Comparison of ENCODE assay signal across 16 cellular contexts in genomic region chr10:48694371-48695030, GRCh38. TPM values are rescaled to one million over a fixed set of nuclear protein-coding genes. Genes with fewer than 3 reads are reported as not detected.
"Had no signal": no experiment of that assay in that cellular context is flagged by ENCODE, and none has a peak within 500 bp of the region (broad histone marks: within the 10 kb centered on the region; RNA-seq: fewer than 3 reads in every experiment).

No MANE protein-coding gene starts in this region.

- H3K4me3 Mint-ChIP-seq: neural crest cell had no signal

- H3K36me3 Mint-ChIP-seq: activated naive CD4-positive, alpha-beta T cell treated with anti-CD3 and anti-CD28 coated beads, Interleukin-2, amount 50 U/mL, for 72 hours had no signal

- H3K27ac ChIP-seq: adrenal gland, prostate gland, right atrium auricular region, thoracic aorta, upper lobe of right lung had no signal

- H3K4me3 ChIP-seq: adrenal gland, prostate gland, right atrium auricular region, thoracic aorta, upper lobe of right lung had no signal

- H3K4me1 ChIP-seq: adrenal gland, prostate gland, right atrium auricular region, upper lobe of right lung had no signal

- ATAC-seq: activated naive CD4-positive, alpha-beta T cell treated with anti-CD3 and anti-CD28 coated beads, Interleukin-2, amount 50 U/mL, for 72 hours; upper lobe of right lung had no signal

- H3K4me1 Mint-ChIP-seq: neural crest cell had no signal

- H3K9me3 Mint-ChIP-seq: activated naive CD4-positive, alpha-beta T cell treated with anti-CD3 and anti-CD28 coated beads, Interleukin-2, amount 50 U/mL, for 72 hours had no signal

- H3K36me3 ChIP-seq: adrenal gland, prostate gland, right atrium auricular region, thoracic aorta, upper lobe of right lung had no signal

- H3K27me3 ChIP-seq: adrenal gland, right atrium auricular region, upper lobe of right lung had no signal

- H3K27ac Mint-ChIP-seq: activated naive CD4-positive, alpha-beta T cell treated with anti-CD3 and anti-CD28 coated beads, Interleukin-2, amount 50 U/mL, for 72 hours had no signal

- H3K9me3 ChIP-seq: adrenal gland, prostate gland, right atrium auricular region, thoracic aorta, upper lobe of right lung had no signal

- DNase-seq: activated CD8-positive, alpha-beta memory T cell treated with anti-CD3 and anti-CD28 coated beads for 24 hours; activated gamma-delta T cell; adrenal gland; cerebellar nuclear complex; effector CD8-positive, alpha-beta T cell; foreskin fibroblast; hippocampal formation; midbrain; T-helper 1 cell; T1000; upper lobe of right lung had no signal

RNA-seq across cellular contexts. Expression of gene WDFY4, which starts 9.8 kb away (rescaled TPM):
- total RNA-seq: neural crest cell had no signal
